17 cellular contexts compared by ENCODE assay signal in the genomic region with DNA sequence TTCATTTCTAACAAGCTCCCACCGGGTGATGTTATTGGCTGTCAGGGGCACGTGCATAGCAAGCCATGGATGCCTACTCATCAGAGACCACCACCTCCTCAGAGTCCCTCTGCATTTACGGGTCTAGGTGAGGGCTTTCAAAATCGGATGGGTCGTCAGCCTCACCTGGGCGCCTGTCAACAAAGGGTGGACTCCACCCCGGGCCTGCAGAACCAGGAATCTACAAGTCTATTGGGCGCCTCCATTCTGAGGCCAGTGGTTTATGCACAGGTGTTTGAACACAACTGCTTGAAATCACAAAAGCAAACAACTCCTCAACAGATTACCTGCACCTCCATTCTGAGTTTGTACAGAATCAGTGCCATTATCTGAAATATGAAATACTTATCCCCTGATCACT.
"Had no signal": no experiment of that assay in that cellular context is flagged by ENCODE, and none has a peak within 500 bp of the region (broad histone marks: within the 10 kb centered on the region; RNA-seq: fewer than 3 reads in every experiment).

No MANE protein-coding gene starts in this region.

- H3K27me3 ChIP-seq: heart left ventricle, testis had no signal

- DNase-seq: activated CD4-positive, alpha-beta T cell treated with anti-CD3 and anti-CD28 coated beads, Interleukin-2, amount 50 U/mL, for 48 hours; activated CD4-positive, CD25-positive, alpha-beta regulatory T cell treated with anti-CD3 and anti-CD28 coated beads, Interleukin-2, amount 50 U/mL, for 72 hours; activated naive CD4-positive, alpha-beta T cell treated with anti-CD3 and anti-CD28 coated beads for 36 hours; activated naive CD8-positive, alpha-beta T cell treated with anti-CD3 and anti-CD28 coated beads, Interleukin-2, amount 50 U/mL, for 24 hours; activated T-cell treated with anti-CD3 and anti-CD28 coated beads, Interleukin-2, amount 50 U/mL, for 1 hour; aorta; cerebellar nuclear complex; foreskin melanocyte; heart left ventricle; naive thymus-derived CD4-positive, alpha-beta T cell; right cardiac atrium; stimulated activated naive CD8-positive, alpha-beta T cell treated with anti-CD3 and anti-CD28 coated beads, Interleukin-15, amount 100 ng/mL, for 72 hours; T-cell; T-helper 9 cell had no signal

- H3K36me3 ChIP-seq: heart left ventricle had no signal

- H3K9me3 ChIP-seq: heart left ventricle, testis had no signal

- H3K27ac ChIP-seq: epithelial cell of prostate, heart left ventricle, testis had no signal

- H3K4me3 ChIP-seq: heart left ventricle, lung, testis had no signal

- ATAC-seq: activated naive CD8-positive, alpha-beta T cell treated with anti-CD3 and anti-CD28 coated beads, Interleukin-2, amount 50 U/mL, for 24 hours; naive thymus-derived CD4-positive, alpha-beta T cell; stimulated activated naive CD8-positive, alpha-beta T cell treated with anti-CD3 and anti-CD28 coated beads, Interleukin-15, amount 100 ng/mL, for 72 hours; T-cell had no signal
